Comparison of ENCODE assay signal across 8 cellular contexts in the genomic region with DNA sequence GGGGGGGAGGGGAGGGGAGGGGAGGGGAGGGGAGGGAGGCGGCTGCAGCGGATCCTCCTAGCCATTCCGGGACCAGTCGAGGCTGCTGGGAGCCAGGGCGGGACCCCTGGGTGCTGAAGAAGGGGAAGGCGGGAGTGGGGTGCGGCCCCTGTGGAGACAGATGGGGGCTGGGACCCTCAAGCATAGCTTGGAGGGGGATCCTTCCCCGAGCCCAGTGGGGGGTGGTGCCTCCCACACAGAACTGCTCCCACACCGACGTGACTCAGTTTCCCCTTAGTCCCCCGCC. TPM values are rescaled to one million over a fixed set of nuclear protein-coding genes. Genes with fewer than 3 reads are reported as not detected.
DNase-seq lines count a peak whose midpoint lies in the region; ATAC-seq and TF ChIP-seq lines count a peak whose summit lies in the region.

No MANE protein-coding gene starts in this region.

- no peak overlapping the region for H2BK20ac ChIP-seq in H9 (ENCODE audit: low read depth, low read length, poor library complexity, severe bottlenecking)

- H3K36me3 Mint-ChIP-seq in H9 (ENCODE audit: insufficient read depth in 1 of 3, low read depth in 3 of 3): peaks cover 12 to 23% (median 20%) of the 10 kb centered on the region in 3 experiments
- peaks cover 12% of the 10 kb centered on the region for H3K36me3 Mint-ChIP-seq in activated CD8-positive, alpha-beta T cell treated with anti-CD3 and anti-CD28 coated beads for 36 hours (ENCODE audit: low read depth)
- peaks cover 4 to 11% of the 10 kb centered on the region in 2 donors for H3K36me3 Mint-ChIP-seq in stimulated activated naive B cell treated with anti-CD40 and anti-IgM and Interleukin-4, amounts not matched to agents 10 μg/mL and 1 μg/mL and 100 μg/mL, for 72 hours

- H3K36me3 ChIP-seq in iPS-18a (ENCODE audit: control insufficient read depth, low read depth, low read length): peaks cover 6% of the 10 kb centered on the region

- ATAC-seq in activated CD8-positive, alpha-beta T cell treated with anti-CD3 and anti-CD28 coated beads for 36 hours: no peak
- no peak for ATAC-seq in stimulated activated naive B cell treated with anti-CD40 and anti-IgM and Interleukin-4, amounts not matched to agents 10 μg/mL and 1 μg/mL and 100 μg/mL, for 72 hours (replicated peaks)
- ATAC-seq in GM19467 (IDR thresholded peaks at IDR 0.05; ENCODE audit: unreplicated experiment) (no peak), HG03469 (IDR thresholded peaks at IDR 0.05; ENCODE audit: unreplicated experiment) (no peak)

- H2BK15ac ChIP-seq in H9 (ENCODE audit: low read depth, low read length): no peak overlapping the region

- H4K91ac ChIP-seq in H9 (ENCODE audit: insufficient read length, low read depth, low read length): no peak overlapping the region

- no peak overlapping the region for H3K56ac ChIP-seq in H9 (ENCODE audit: insufficient read length, low read depth, low read length)

- H3K9me3 ChIP-seq in H9 (ENCODE audit: control insufficient read depth, low read depth, low read length): no peaks in the 10 kb centered on the region
- no peaks in the 10 kb centered on the region for H3K9me3 ChIP-seq in iPS-18a (ENCODE audit: control insufficient read depth, low read depth, low read length)

- H3K79me1 ChIP-seq in H9 (ENCODE audit: insufficient read depth, low read depth, low read length, poor library complexity, severe bottlenecking): no peaks in the 10 kb centered on the region

- no peak overlapping the region for H3K27ac ChIP-seq in H9 (ENCODE audit: insufficient read length, low read depth, low read length)
- H3K27ac ChIP-seq in iPS-18a (ENCODE audit: low read length): peak overlapping the region; percentile 75

- peak overlapping the region; percentile 91; the same call in 1 of the 2 replicates for H3K14ac ChIP-seq in H9 (ENCODE audit: insufficient read depth, low read length)

- CTCF ChIA-PET in activated CD8-positive, alpha-beta T cell treated with anti-CD3 and anti-CD28 coated beads for 36 hours (lab: Charles Lee): interaction anchor here (0.6 to 4.8 kb wide), 16 partner anchors 11 to 187 kb away, joined by 3 to 30 read pairs (median 4); a partner anchor contains a TSS

- no peak overlapping the region for H2AK5ac ChIP-seq in H9 (ENCODE audit: insufficient read length, low read length)

- H3K4me1 Mint-ChIP-seq in H9: peaks cover 34 to 55% of the 10 kb centered on the region in 2 experiments
- H3K4me1 Mint-ChIP-seq in activated CD8-positive, alpha-beta T cell treated with anti-CD3 and anti-CD28 coated beads for 36 hours (ENCODE audit: low read depth): peaks cover 38% of the 10 kb centered on the region
- H3K4me1 Mint-ChIP-seq in stimulated activated naive B cell treated with anti-CD40 and anti-IgM and Interleukin-4, amounts not matched to agents 10 μg/mL and 1 μg/mL and 100 μg/mL, for 72 hours: peaks cover 56 to 85% of the 10 kb centered on the region in 2 donors

- no peak overlapping the region for H3T11ph ChIP-seq in H9 (ENCODE audit: low read length)

- H4K20me1 ChIP-seq in H9 (ENCODE audit: control insufficient read depth, insufficient read depth, insufficient read length): no peaks in the 10 kb centered on the region

- H3K4me1 ChIP-seq in H9 (ENCODE audit: insufficient read depth, low read length) (peaks cover 5% of the 10 kb centered on the region; the same call in 1 of the 2 replicates), iPS-18a (ENCODE audit: control insufficient read depth, low read depth, low read length) (peaks cover 38% of the 10 kb centered on the region)

- no peak overlapping the region for H4K5ac ChIP-seq in H9 (ENCODE audit: insufficient read length, low read depth, low read length)

- no peaks in the 10 kb centered on the region for H3K9me3 Mint-ChIP-seq in H9
- no peaks in the 10 kb centered on the region for H3K9me3 Mint-ChIP-seq in activated CD8-positive, alpha-beta T cell treated with anti-CD3 and anti-CD28 coated beads for 36 hours
- H3K9me3 Mint-ChIP-seq in stimulated activated naive B cell treated with anti-CD40 and anti-IgM and Interleukin-4, amounts not matched to agents 10 μg/mL and 1 μg/mL and 100 μg/mL, for 72 hours: no peaks in the 10 kb centered on the region

- no peak overlapping the region for H2BK120ac ChIP-seq in H9 (ENCODE audit: low read depth, low read length, poor library complexity, severe bottlenecking)

- H3K79me2 ChIP-seq in H9 (ENCODE audit: insufficient read depth, low read length): no peaks in the 10 kb centered on the region

- H3K4me3 ChIP-seq in iPS-18a (ENCODE audit: low read length): peak overlapping the region; percentile 71

- H2AFZ ChIP-seq in H9 (ENCODE audit: low read length): no peak overlapping the region

- H3K18ac ChIP-seq in H9 (ENCODE audit: insufficient read length, low read depth, low read length): peak overlapping the region; percentile 71

- no peak overlapping the region for H2BK12ac ChIP-seq in H9 (ENCODE audit: insufficient read length, low read depth, low read length)

- TF ChIP-seq CTCF in H9 (conservative IDR thresholded peaks at IDR 0.05): no peak
- TF ChIP-seq CTCF in activated CD8-positive, alpha-beta T cell treated with anti-CD3 and anti-CD28 coated beads for 36 hours (IDR thresholded peaks at IDR 0.05): no peak

- H4K8ac ChIP-seq in H9 (replicated peaks; ENCODE audit: insufficient read length, low read depth, low read length): no peak overlapping the region

- H3K9ac ChIP-seq in H9 (ENCODE audit: extremely low read depth, insufficient read length, low read length) (no peak overlapping the region), iPS-18a (ENCODE audit: low read length) (peak overlapping the region; percentile 76)

- no peak overlapping the region for H2BK5ac ChIP-seq in H9 (ENCODE audit: insufficient read length, low read length)

- peak overlapping the region; percentile 75 to 84 for H3K4me3 Mint-ChIP-seq in H9
- peak overlapping the region; percentile 79 for H3K4me3 Mint-ChIP-seq in activated CD8-positive, alpha-beta T cell treated with anti-CD3 and anti-CD28 coated beads for 36 hours
- peak overlapping the region; percentile 84 for H3K4me3 Mint-ChIP-seq in stimulated activated naive B cell treated with anti-CD40 and anti-IgM and Interleukin-4, amounts not matched to agents 10 μg/mL and 1 μg/mL and 100 μg/mL, for 72 hours

- H3K4ac ChIP-seq in H9 (ENCODE audit: low read depth, low read length): no peak overlapping the region

- H3K23ac ChIP-seq in H9 (ENCODE audit: insufficient read length, low read depth, low read length): no peak overlapping the region

- WGBS in H9 (ENCODE audit: extremely low coverage, insufficient read length, low lambda C conversion rate): no CpG with 5 or more reads among the region's 11 CpGs

- H3K23me2 ChIP-seq in H9 (ENCODE audit: insufficient read length, low read depth, low read length, poor library complexity, severe bottlenecking): peaks cover 4% of the 10 kb centered on the region

- DNase-seq in H9 (no peak), cerebellum (ENCODE audit: low spot score) (no peak), NCI-H1105 (lab: John Stamatoyannopoulos, UW) (no peak)
- no peak for DNase-seq in activated CD8-positive, alpha-beta T cell treated with anti-CD3 and anti-CD28 coated beads for 36 hours
- DNase-seq in stimulated activated naive B cell treated with anti-CD40 and anti-IgM and Interleukin-4, amounts not matched to agents 10 μg/mL and 1 μg/mL and 100 μg/mL, for 72 hours: no peak

- H3K27ac Mint-ChIP-seq in H9: no peak overlapping the region
- peak overlapping the region; percentile 49 for H3K27ac Mint-ChIP-seq in activated CD8-positive, alpha-beta T cell treated with anti-CD3 and anti-CD28 coated beads for 36 hours
- no peak overlapping the region for H3K27ac Mint-ChIP-seq in stimulated activated naive B cell treated with anti-CD40 and anti-IgM and Interleukin-4, amounts not matched to agents 10 μg/mL and 1 μg/mL and 100 μg/mL, for 72 hours

- peaks cover 29% of the 10 kb centered on the region for H3K27me3 Mint-ChIP-seq in H9 (ENCODE audit: low read depth)
- peaks cover 11% of the 10 kb centered on the region for H3K27me3 Mint-ChIP-seq in activated CD8-positive, alpha-beta T cell treated with anti-CD3 and anti-CD28 coated beads for 36 hours
- peaks cover 11 to 18% of the 10 kb centered on the region in 2 donors for H3K27me3 Mint-ChIP-seq in stimulated activated naive B cell treated with anti-CD40 and anti-IgM and Interleukin-4, amounts not matched to agents 10 μg/mL and 1 μg/mL and 100 μg/mL, for 72 hours

- POLR2A ChIA-PET in activated CD8-positive, alpha-beta T cell treated with anti-CD3 and anti-CD28 coated beads for 36 hours (lab: Charles Lee): interaction anchor here (0.8 to 7.1 kb wide), 7 partner anchors 9 to 108 kb away, joined by 3 to 130 read pairs (median 5); a partner anchor contains a TSS

- H3K27me3 ChIP-seq in H9 (ENCODE audit: insufficient read depth, low read length): no peaks in the 10 kb centered on the region; the same call in 1 of the 2 replicates
- H3K27me3 ChIP-seq in iPS-18a (ENCODE audit: control insufficient read depth, insufficient read depth, low read length): peaks cover 21% of the 10 kb centered on the region

- peak overlapping the region; percentile 42 for H3K4me2 ChIP-seq in H9 (ENCODE audit: insufficient read depth, insufficient read length, low read length)

- intact Hi-C loops in activated CD8-positive, alpha-beta T cell treated with anti-CD3 and anti-CD28 coated beads for 36 hours (cut with micrococcal nuclease): loop anchor here (2.0 to 5.0 kb wide), 3 partner anchors 40 to 185 kb away; a partner anchor contains a TSS

RNA-seq across cellular contexts. Expression of a gene that starts 0.5 kb away (rescaled TPM):
- total RNA-seq in H9 (2021) (134 and 137 TPM in 2 replicates), cerebellum (10.4 TPM)
- 10 to 100 TPM; 68.4 to 73.0 TPM for total RNA-seq in activated CD8-positive, alpha-beta T cell treated with anti-CD3 and anti-CD28 coated beads for 36 hours

RNA-seq across cellular contexts. Expression of a gene that starts 12.7 kb away (rescaled TPM):
- total RNA-seq in H9 (2021) (15.9 and 16.4 TPM in 2 replicates), cerebellum (6.4 TPM)
- total RNA-seq in activated CD8-positive, alpha-beta T cell treated with anti-CD3 and anti-CD28 coated beads for 36 hours: 1 to 10 TPM; 7.4 to 8.0 TPM

RNA-seq across cellular contexts. Expression of a gene that starts 19.8 kb away (rescaled TPM):
- total RNA-seq in H9 (2021) (125 and 133 TPM in 2 replicates), cerebellum (50.5 TPM)
- 100 to 1,000 TPM; 226 to 228 TPM for total RNA-seq in activated CD8-positive, alpha-beta T cell treated with anti-CD3 and anti-CD28 coated beads for 36 hours

RNA-seq across cellular contexts. Expression of a gene that starts 23.5 kb away (rescaled TPM):
- total RNA-seq in H9 (2021) (339 and 340 TPM in 2 replicates), cerebellum (139 TPM)
- 100 to 1,000 TPM; 101 to 105 TPM for total RNA-seq in activated CD8-positive, alpha-beta T cell treated with anti-CD3 and anti-CD28 coated beads for 36 hours

RNA-seq across cellular contexts. Expression of a gene that starts 50.3 kb away (rescaled TPM):
- total RNA-seq in H9 (2021) (9.6 and 10.2 TPM in 2 replicates), cerebellum (5.9 TPM)
- 10 to 100 TPM; 32.6 to 36.4 TPM for total RNA-seq in activated CD8-positive, alpha-beta T cell treated with anti-CD3 and anti-CD28 coated beads for 36 hours
